ENCODE assay signal across 28 cellular contexts in genomic region chr6:56835612-56836011, GRCh38.
"Had no signal": no experiment of that assay in that cellular context is flagged by ENCODE, and none has a peak within 500 bp of the region (broad histone marks: within the 10 kb centered on the region; RNA-seq: fewer than 3 reads in every experiment).

No MANE protein-coding gene starts in this region.

- H3K36me3 ChIP-seq: neutrophil, pancreas, prostate gland, right lobe of liver, spleen, suprapubic skin, tibial artery, transverse colon, upper lobe of right lung, uterus had no signal

- DNase-seq: naive B cell; naive thymus-derived CD8-positive, alpha-beta T cell; nephron progenitor cell; nucleus accumbens; pancreas; right lobe of liver; spleen; stimulated activated CD4-positive, alpha-beta T cell treated with anti-CD3 and anti-CD28 coated beads, Interleukin-12 subunit alpha, Interleukin-12 subunit beta, amount 100 ng/mL, for 4 hours; stimulated activated CD4-positive, alpha-beta T cell treated with anti-CD3 and anti-CD28 coated beads, Interleukin-1b, Interleukin-23, amount 100 ng/mL, for 48 hours; stimulated activated CD4-positive, alpha-beta T cell treated with anti-CD3 and anti-CD28 coated beads, Interleukin-4, amount 100 ng/mL, for 1 hour; stimulated activated CD4-positive, alpha-beta T cell treated with anti-CD3 and anti-CD28 coated beads, Interleukin-4, amount 100 ng/mL, for 4 hours; stimulated activated CD8-positive, alpha-beta memory T cell treated with anti-CD3 and anti-CD28 coated beads, Interleukin-4, amount 100 ng/mL, for 48 hours; stimulated activated naive CD4-positive, alpha-beta T cell; stimulated activated naive CD8-positive, alpha-beta T cell treated with anti-CD3 and anti-CD28 coated beads, Interleukin-15, amount 100 ng/mL, for 72 hours; stimulated activated naive CD8-positive, alpha-beta T cell treated with anti-CD3 and anti-CD28 coated beads, Interleukin-15, Interleukin-2, amounts not matched to agents 100 U/mL and 50 U/mL, for 24 hours; substantia nigra; testis; tibial artery; transverse colon; upper lobe of right lung; uterus had no signal

- H3K27ac ChIP-seq: neutrophil, pancreas, prostate gland, right lobe of liver, skin epidermis, spleen, suprapubic skin, testis, tibial artery, transverse colon, upper lobe of right lung, uterus had no signal

- H3K9me3 ChIP-seq: neutrophil, pancreas, prostate gland, right lobe of liver, spleen, suprapubic skin, testis, tibial artery, transverse colon, upper lobe of right lung, uterus had no signal

- H3K4me3 ChIP-seq: pancreas, prostate gland, right lobe of liver, skin epidermis, smooth muscle cell, spleen, suprapubic skin, testis, tibial artery, transverse colon, upper lobe of right lung, uterus had no signal

- ATAC-seq: naive thymus-derived CD8-positive, alpha-beta T cell; natural killer cell treated with Interleukin-12 subunit alpha and Interleukin-12 subunit beta and Interleukin-15 and Interleukin-18, amount 100 ng/mL, for 72 hours; pancreas; right lobe of liver; stimulated activated memory B cell treated with anti-CD40 and anti-IgM and Interleukin-4, amounts not matched to agents 10 μg/mL and 1 μg/mL and 100 μg/mL, for 72 hours; stimulated activated naive CD8-positive, alpha-beta T cell treated with anti-CD3 and anti-CD28 coated beads, Interleukin-15, amount 100 ng/mL, for 72 hours; stimulated activated naive CD8-positive, alpha-beta T cell treated with anti-CD3 and anti-CD28 coated beads, Interleukin-15, Interleukin-2, amounts not matched to agents 100 U/mL and 50 U/mL, for 24 hours; upper lobe of right lung had no signal

- H3K27me3 ChIP-seq: suprapubic skin, testis, tibial artery, upper lobe of right lung, uterus had no signal

- H3K4me1 ChIP-seq: pancreas, prostate gland, right lobe of liver, testis, upper lobe of right lung, uterus had no signal

- H3K4me2 ChIP-seq: smooth muscle cell had no signal
